24 cellular contexts compared by ENCODE assay signal in the genomic region with DNA sequence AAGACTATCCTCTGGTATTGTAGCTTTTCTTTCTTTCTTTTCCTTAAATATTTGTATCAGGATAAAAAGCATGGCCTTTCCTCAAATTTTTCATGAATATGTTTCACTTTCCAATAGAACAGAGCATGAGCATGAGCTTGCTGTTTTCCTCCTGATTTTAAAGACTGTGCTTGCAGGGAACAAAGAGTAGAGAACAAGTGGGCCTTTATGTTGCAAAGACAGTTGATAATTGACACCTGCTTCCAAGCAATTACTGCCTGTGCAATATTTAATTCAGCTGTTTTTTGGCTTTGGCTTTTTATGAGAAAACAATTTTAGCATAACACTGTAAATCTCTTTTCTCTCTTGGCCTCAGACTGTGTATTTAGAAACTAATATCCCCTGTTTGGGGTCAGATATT.
DNase-seq lines count a peak whose midpoint lies in the region; ATAC-seq, FAIRE-seq and TF ChIP-seq lines count a peak whose summit lies in the region.
"Had no signal": no experiment of that assay in that cellular context is flagged by ENCODE, and none has a peak within 500 bp of the region (broad histone marks: within the 10 kb centered on the region; RNA-seq: fewer than 3 reads in every experiment).

No MANE protein-coding gene starts in this region.

- no peak overlapping the region for H2BK15ac ChIP-seq in H1 (ENCODE audit: low read length)

- no peak overlapping the region for H3K56ac ChIP-seq in H1 (replicated peaks; ENCODE audit: insufficient read length, low read depth, low read length)

- no peak overlapping the region for H3K18ac ChIP-seq in H1 (ENCODE audit: extremely low read depth, low read length)

- no peaks in the 10 kb centered on the region for H3K9me3 ChIP-seq in H1 (ENCODE audit: insufficient read depth in 2 of 2, low read depth in 1 of 2, low read length in 1 of 2)
- H3K9me3 ChIP-seq: ovary had no signal

- H2AFZ ChIP-seq in H1 (ENCODE audit: low read length) = no peak overlapping the region

- CTCF ChIA-PET in H1 (lab: Charles Lee; ENCODE audit: partially characterized antibody) = interaction anchor here (0.5 to 2.1 kb wide), 5 partner anchors 10 to 918 kb away, joined by 3 to 5 read pairs (median 3); no protein-coding TSS in a partner anchor

- peak overlapping the region in 1 of 4 experiments; percentile 34; a peak in 1 of 7 replicates for H3K9ac ChIP-seq in H1 (replicated peaks in 1 of 4; ENCODE audit: extremely low read depth in 1 of 4, low read depth in 3 of 4, low read length in 3 of 4)
- H3K9ac ChIP-seq: KMS-11 had no signal

- no peaks in the 10 kb centered on the region for H3K36me3 ChIP-seq in H1 (ENCODE audit: control insufficient read depth in 2 of 4, insufficient read depth in 4 of 4, low read length in 3 of 4)
- H3K36me3 ChIP-seq: ovary had no signal

- no peaks in the 10 kb centered on the region for H3K36me3 Mint-ChIP-seq in stimulated activated memory B cell treated with anti-CD40 and anti-IgM and Interleukin-4, amounts not matched to agents 10 μg/mL and 1 μg/mL and 100 μg/mL, for 72 hours
- H3K36me3 Mint-ChIP-seq: activated CD4-positive, alpha-beta memory T cell treated with anti-CD3 and anti-CD28 coated beads for 36 hours; natural killer cell treated with Interleukin-12 subunit alpha and Interleukin-12 subunit beta and Interleukin-15 and Interleukin-18, amount 100 ng/mL, for 72 hours had no signal

- no peaks in the 10 kb centered on the region for H4K20me1 ChIP-seq in H1 (replicated peaks in 1 of 2; ENCODE audit: control insufficient read depth in 1 of 2, insufficient read depth in 2 of 2, low read length in 2 of 2)

- H2BK12ac ChIP-seq in H1 (ENCODE audit: low read depth, low read length) = no peak overlapping the region

- no peak overlapping the region for H2BK20ac ChIP-seq in H1 (ENCODE audit: low read length)

- H2AK5ac ChIP-seq in H1 (ENCODE audit: low read depth, low read length) = no peak overlapping the region

- no peaks in the 10 kb centered on the region for H3K27me3 ChIP-seq in H1 (replicated peaks in 1 of 4; ENCODE audit: control insufficient read depth in 3 of 4, extremely low read depth in 1 of 4, insufficient read depth in 3 of 4, low read length in 3 of 4)
- H3K27me3 ChIP-seq: ovary had no signal

- no peaks in the 10 kb centered on the region for H3K4me1 Mint-ChIP-seq in stimulated activated memory B cell treated with anti-CD40 and anti-IgM and Interleukin-4, amounts not matched to agents 10 μg/mL and 1 μg/mL and 100 μg/mL, for 72 hours
- H3K4me1 Mint-ChIP-seq: activated T-helper 17 cell treated with anti-CD3 and anti-CD28 coated beads, Interleukin-2, amount 50 U/mL, for 72 hours had no signal

- H3K4me3 Mint-ChIP-seq in stimulated activated memory B cell treated with anti-CD40 and anti-IgM and Interleukin-4, amounts not matched to agents 10 μg/mL and 1 μg/mL and 100 μg/mL, for 72 hours = no peak overlapping the region
- H3K4me3 Mint-ChIP-seq: activated CD4-positive, alpha-beta memory T cell treated with anti-CD3 and anti-CD28 coated beads for 36 hours; activated T-helper 17 cell treated with anti-CD3 and anti-CD28 coated beads, Interleukin-2, amount 50 U/mL, for 72 hours; natural killer cell treated with Interleukin-12 subunit alpha and Interleukin-12 subunit beta and Interleukin-15 and Interleukin-18, amount 100 ng/mL, for 72 hours had no signal

- H3K23me2 ChIP-seq in H1 (ENCODE audit: low read depth, low read length) = no peaks in the 10 kb centered on the region

- H2BK120ac ChIP-seq in H1 (replicated peaks; ENCODE audit: low read depth, low read length) = no peak overlapping the region

- DNase-seq in left ventricle myocardium superior (no peak), Right ventricle myocardium inferior (ENCODE audit: missing footprints) (no peak), NCI-H2029 treated with DMSO at 0.1 percent for 48 hours (lab: John Stamatoyannopoulos, UW) (peak; percentile 83), H1 (ENCODE audit: low read depth in 1 of 2, low spot score in 2 of 2) (no peak), NCI-H226 (no peak)
- DNase-seq in NK-92 treated with Interleukin-12 subunit alpha and Interleukin-12 subunit beta, amount 100 ng/mL, for 24 hours (lab: John Stamatoyannopoulos, UW) = no peak
- DNase-seq: activated CD4-positive, alpha-beta memory T cell treated with anti-CD3 and anti-CD28 coated beads for 36 hours; activated naive CD4-positive, alpha-beta T cell treated with anti-CD3 and anti-CD28 coated beads, Interleukin-2, amount 50 U/mL, for 16 hours; amniotic stem cell; DMS53; MM.1S; NCI-H187 treated with DMSO at 0.1 percent for 48 hours; ovary; stimulated activated CD4-positive, alpha-beta T cell treated with anti-CD3 and anti-CD28 coated beads, Interleukin-1b, Interleukin-23, amount 100 ng/mL, for 48 hours; trophoblast cell had no signal

- no peak for FAIRE-seq in H1 (lab: Jason Lieb, UNC)
- FAIRE-seq: keratinocyte, TTC549 had no signal

- H3K27ac Mint-ChIP-seq in stimulated activated memory B cell treated with anti-CD40 and anti-IgM and Interleukin-4, amounts not matched to agents 10 μg/mL and 1 μg/mL and 100 μg/mL, for 72 hours = no peak overlapping the region
- H3K27ac Mint-ChIP-seq: activated CD4-positive, alpha-beta memory T cell treated with anti-CD3 and anti-CD28 coated beads for 36 hours; activated T-helper 17 cell treated with anti-CD3 and anti-CD28 coated beads, Interleukin-2, amount 50 U/mL, for 72 hours; natural killer cell treated with Interleukin-12 subunit alpha and Interleukin-12 subunit beta and Interleukin-15 and Interleukin-18, amount 100 ng/mL, for 72 hours had no signal

- no peak overlapping the region for H3K14ac ChIP-seq in H1 (ENCODE audit: insufficient read length)

- H3K79me1 ChIP-seq in H1 (ENCODE audit: low read depth, low read length) = no peaks in the 10 kb centered on the region; the same call in 1 of the 2 replicates

- no peak for TF ChIP-seq EP300 in H1 (IDR thresholded peaks at IDR 0.05; ENCODE audit: borderline replicate concordance in 1 of 2, low read depth in 2 of 2, low read length in 2 of 2)

- H3K4me1 ChIP-seq in H1 (replicated peaks in 1 of 4; ENCODE audit: control insufficient read depth in 3 of 4, insufficient read depth in 4 of 4, low read length in 3 of 4) = peaks cover 0 to 8% (median 7%) of the 10 kb centered on the region in 4 experiments; a peak in 4 of 7 replicates

- H3K27ac ChIP-seq in H1 (ENCODE audit: low read depth, low read length) = no peak overlapping the region
- H3K27ac ChIP-seq: KMS-11, ovary had no signal

- no peak overlapping the region for H4K91ac ChIP-seq in H1 (replicated peaks; ENCODE audit: insufficient read length, low read length)

- H3K4me2 ChIP-seq in H1 (ENCODE audit: insufficient read depth in 1 of 2, low read depth in 2 of 2, low read length in 2 of 2) = 0 out of 4 replicates have a peak overlapping the region, but pooled peaks of 1 of the 2 experiments have one; percentile 17
- H3K4me2 ChIP-seq: KMS-11, smooth muscle cell had no signal

- intact Hi-C loops in left ventricle myocardium superior (cut with micrococcal nuclease) = no loop called here
- intact Hi-C loops in Right ventricle myocardium inferior (cut with DNase I) = no loop called here

- no peak overlapping the region for H3K4ac ChIP-seq in H1 (replicated peaks; ENCODE audit: insufficient read length, low read depth, low read length)

- no peak overlapping the region for H3K23ac ChIP-seq in H1 (ENCODE audit: insufficient read length)

- POLR2A ChIA-PET in H1 (lab: Charles Lee; ENCODE audit: partially characterized antibody) = no interaction called here

- no peak overlapping the region for H4K8ac ChIP-seq in H1 (ENCODE audit: extremely low read depth, insufficient read depth, low read length)

- H4K5ac ChIP-seq in H1 (ENCODE audit: insufficient read length, low read depth, low read length) = no peak overlapping the region

- H2BK5ac ChIP-seq in H1 (ENCODE audit: low read depth, low read length) = no peak overlapping the region

- no peaks in the 10 kb centered on the region for H3K27me3 Mint-ChIP-seq in stimulated activated memory B cell treated with anti-CD40 and anti-IgM and Interleukin-4, amounts not matched to agents 10 μg/mL and 1 μg/mL and 100 μg/mL, for 72 hours
- H3K27me3 Mint-ChIP-seq: activated CD4-positive, alpha-beta memory T cell treated with anti-CD3 and anti-CD28 coated beads for 36 hours; activated T-helper 17 cell treated with anti-CD3 and anti-CD28 coated beads, Interleukin-2, amount 50 U/mL, for 72 hours had no signal

- ATAC-seq in left ventricle myocardium superior (peak; percentile 55), Right ventricle myocardium inferior (no peak), HG03342 (IDR thresholded peaks at IDR 0.05; ENCODE audit: unreplicated experiment) (no peak)
- no peak for ATAC-seq in stimulated activated memory B cell treated with anti-CD40 and anti-IgM and Interleukin-4, amounts not matched to agents 10 μg/mL and 1 μg/mL and 100 μg/mL, for 72 hours
- ATAC-seq: activated CD4-positive, CD25-positive, alpha-beta regulatory T cell treated with anti-CD3 and anti-CD28 coated beads, Interleukin-2, amount 50 U/mL, for 24 hours; activated T-helper 17 cell treated with anti-CD3 and anti-CD28 coated beads, Interleukin-2, amount 50 U/mL, for 72 hours; natural killer cell treated with Interleukin-12 subunit alpha and Interleukin-12 subunit beta and Interleukin-15 and Interleukin-18, amount 100 ng/mL, for 72 hours had no signal

- H3K4me3 ChIP-seq in H1 (ENCODE audit: extremely low read depth in 1 of 4, insufficient read depth in 2 of 4, low read depth in 3 of 4, low read length in 4 of 4) = no peak overlapping the region
- H3K4me3 ChIP-seq: ovary, smooth muscle cell had no signal

- no peaks in the 10 kb centered on the region for H3K79me2 ChIP-seq in H1 (ENCODE audit: control insufficient read depth in 1 of 2, insufficient read depth in 2 of 2, low read length in 2 of 2)

- TF ChIP-seq RAD21 in H1 (IDR thresholded peaks at IDR 0.05 in 1 of 2, conservative IDR thresholded peaks at IDR 0.05 in 1 of 2; ENCODE audit: low read depth in 2 of 2, low read length in 2 of 2) = no peak

- no peak for TF ChIP-seq POLR2A in H1 (IDR thresholded peaks at IDR 0.05; ENCODE audit: control extremely low read depth in 1 of 2, low read depth in 2 of 2, low read length in 2 of 2)

- TF ChIP-seq CTCF in H1 (IDR thresholded peaks at IDR 0.05; ENCODE audit: control extremely low read depth in 1 of 3, insufficient read depth in 1 of 3, low read depth in 1 of 3, low read length in 3 of 3) = no peak

- no peaks in the 10 kb centered on the region for H3K9me3 Mint-ChIP-seq in stimulated activated memory B cell treated with anti-CD40 and anti-IgM and Interleukin-4, amounts not matched to agents 10 μg/mL and 1 μg/mL and 100 μg/mL, for 72 hours
- H3K9me3 Mint-ChIP-seq: activated CD4-positive, alpha-beta memory T cell treated with anti-CD3 and anti-CD28 coated beads for 36 hours; activated T-helper 17 cell treated with anti-CD3 and anti-CD28 coated beads, Interleukin-2, amount 50 U/mL, for 72 hours; natural killer cell treated with Interleukin-12 subunit alpha and Interleukin-12 subunit beta and Interleukin-15 and Interleukin-18, amount 100 ng/mL, for 72 hours had no signal

TF ChIP-seq in H1, 55 proteins besides CTCF, POLR2A, EP300 and RAD21:
- no peak for TF ChIP-seq RFX5 (IDR thresholded peaks at IDR 0.05; ENCODE audit: borderline replicate concordance, low read depth, low read length)
- peak; percentile 6 for TF ChIP-seq NANOG (IDR thresholded peaks at IDR 0.05; ENCODE audit: insufficient read depth, low read depth, low read length, poor library complexity, severe bottlenecking)
